Comparison of ENCODE assay signal across 20 cellular contexts in the genomic region with DNA sequence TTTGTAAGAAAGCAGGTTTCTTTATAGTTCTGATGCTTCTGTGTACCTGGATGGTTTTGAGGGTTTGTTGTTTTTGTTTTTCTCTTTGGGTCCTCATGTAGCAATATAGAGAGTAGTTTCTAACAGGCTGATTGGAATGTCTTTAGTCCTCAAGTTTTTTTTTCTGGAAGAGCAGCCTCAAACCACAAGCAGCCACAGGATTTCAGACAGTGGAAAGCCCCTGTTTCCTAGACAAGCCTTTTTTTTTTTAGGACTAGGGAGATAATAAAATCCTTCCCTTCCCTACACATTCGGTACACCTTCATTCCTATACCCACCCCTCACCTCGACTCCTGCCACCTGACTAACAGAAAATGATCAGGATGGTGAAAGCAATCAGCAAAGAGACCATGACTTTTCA. TPM values are rescaled to one million over a fixed set of nuclear protein-coding genes. Genes with fewer than 3 reads are reported as not detected.
DNase-seq lines count a peak whose midpoint lies in the region; TF ChIP-seq lines count a peak whose summit lies in the region.
"Had no signal": no experiment of that assay in that cellular context is flagged by ENCODE, and none has a peak within 500 bp of the region (broad histone marks: within the 10 kb centered on the region; RNA-seq: fewer than 3 reads in every experiment).

No MANE protein-coding gene starts in this region.

- no peaks in the 10 kb centered on the region for H3K27me3 Mint-ChIP-seq in neural crest cell (ENCODE audit: low read depth)
- H3K27me3 Mint-ChIP-seq: dendritic cell treated with granulocyte-macrophage colony-stimulating factor and Interleukin-4, amounts not matched to agents 40 ng/mL and 50 ng/mL, for 4 days; naive B cell had no signal

- no peaks in the 10 kb centered on the region for H3K9me3 Mint-ChIP-seq in neural crest cell
- H3K9me3 Mint-ChIP-seq: dendritic cell treated with granulocyte-macrophage colony-stimulating factor and Interleukin-4, amounts not matched to agents 40 ng/mL and 50 ng/mL, for 4 days; immature natural killer cell; naive B cell had no signal

- peaks cover 12% of the 10 kb centered on the region for H3K4me1 Mint-ChIP-seq in neural crest cell

- H3K27ac Mint-ChIP-seq in neural crest cell (ENCODE audit: unreplicated experiment): peak overlapping the region; percentile 45
- H3K27ac Mint-ChIP-seq: dendritic cell treated with granulocyte-macrophage colony-stimulating factor and Interleukin-4, amounts not matched to agents 40 ng/mL and 50 ng/mL, for 4 days had no signal

- TF ChIP-seq CTCF in cardiac fibroblast (IDR thresholded peaks at IDR 0.05; ENCODE audit: low read depth, low read length) (no peak), neural crest cell (conservative IDR thresholded peaks at IDR 0.05) (no peak)

- H3K36me3 Mint-ChIP-seq in neural crest cell (ENCODE audit: low read depth): peaks cover 19% of the 10 kb centered on the region

- peak; percentile 17 for DNase-seq in AG08395 (ENCODE audit: low spot score)
- peak; percentile 58 for DNase-seq in GM03348 (ENCODE audit: low spot score)
- DNase-seq in cardiac fibroblast (ENCODE audit: low read depth in 2 of 2): peak; percentile 16 to 22
- no peak for DNase-seq in neural crest cell (ENCODE audit: low read depth, low spot score)
- no peak for DNase-seq in NCI-H524 treated with DMSO at 0.1 percent for 48 hours (lab: John Stamatoyannopoulos, UW)
- no peak for DNase-seq in activated CD4-positive, alpha-beta T cell treated with anti-CD3 and anti-CD28 coated beads, Interleukin-2, amount 50 U/mL, for 4 hours
- no peak for DNase-seq in NCI-H146 (lab: John Stamatoyannopoulos, UW)
- DNase-seq: activated CD4-positive, alpha-beta T cell treated with anti-CD3 and anti-CD28 coated beads for 48 hours; activated CD8-positive, alpha-beta memory T cell treated with anti-CD3 and anti-CD28 coated beads, Interleukin-2, amount 50 U/mL, for 48 hours; activated gamma-delta T cell; AML-193; HCEC 1CT; immature natural killer cell; naive B cell; NCI-H2029 treated with DMSO at 0.1 percent for 48 hours; PC-3; SIG-M5; T-helper 1 cell had no signal

- H3K4me3 ChIP-seq in cardiac fibroblast (replicated peaks in 1 of 2; ENCODE audit: low read depth in 2 of 2, low read length in 2 of 2): no peak overlapping the region
- H3K4me3 ChIP-seq: lung had no signal

- H3K4me3 Mint-ChIP-seq in neural crest cell: no peak overlapping the region
- H3K4me3 Mint-ChIP-seq: dendritic cell treated with granulocyte-macrophage colony-stimulating factor and Interleukin-4, amounts not matched to agents 40 ng/mL and 50 ng/mL, for 4 days; immature natural killer cell; naive B cell had no signal

RNA-seq across cellular contexts. Expression of gene ACP6, which starts 47.6 kb away (rescaled TPM):
- total RNA-seq in neural crest cell: 21.8 and 22.1 TPM in 2 replicates

Comparison
In these comparisons a context has a peak if more than half of its experiments do, and no peak if none do; other contexts are left out.
1. DNase-seq: peak in AG08395 (single experiment), GM03348 (single experiment) and cardiac fibroblast (2 of 2); none in neural crest cell (single experiment), NCI-H524 treated with DMSO at 0.1 percent for 48 hours (single experiment), activated CD4-positive, alpha-beta T cell treated with anti-CD3 and anti-CD28 coated beads, Interleukin-2, amount 50 U/mL, for 4 hours (0 of 2) and NCI-H146 (single experiment).